25 cellular contexts compared by ENCODE assay signal in the genomic region with DNA sequence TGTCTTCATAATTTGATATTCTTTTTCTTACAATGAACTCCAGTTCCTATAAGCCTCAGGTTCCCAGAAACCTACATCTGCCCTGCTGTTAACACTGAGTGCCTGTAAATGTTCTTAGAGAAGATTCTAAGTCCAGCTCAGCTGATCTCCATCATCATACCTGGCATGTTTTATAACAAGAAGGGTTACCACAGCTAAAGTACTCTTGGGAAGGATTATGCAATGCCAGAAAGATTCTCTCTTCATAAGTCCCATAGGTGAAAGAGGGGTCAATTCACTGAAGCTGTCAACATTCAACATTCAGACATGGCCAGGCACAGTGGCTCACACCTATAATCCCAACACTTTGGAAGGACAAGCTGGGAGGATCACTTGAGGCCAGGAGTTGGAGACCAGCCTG.
"Had no signal": no experiment of that assay in that cellular context is flagged by ENCODE, and none has a peak within 500 bp of the region (broad histone marks: within the 10 kb centered on the region; RNA-seq: fewer than 3 reads in every experiment).

No MANE protein-coding gene starts in this region.

- H3K27ac ChIP-seq: adrenal gland, brain microvascular endothelial cell, epithelial cell of prostate, esophagus squamous epithelium, WERI-Rb-1 had no signal

- H3K4me1 ChIP-seq: adrenal gland, esophagus squamous epithelium had no signal

- ATAC-seq: activated CD4-positive, alpha-beta T cell treated with anti-CD3 and anti-CD28 coated beads for 36 hours; activated CD4-positive, CD25-positive, alpha-beta regulatory T cell treated with anti-CD3 and anti-CD28 coated beads, Interleukin-2, amount 50 U/mL, for 24 hours; activated CD8-positive, alpha-beta memory T cell treated with anti-CD3 and anti-CD28 coated beads, Interleukin-2, amount 10 ng/mL, durations not matched to agents 7 days and 5 days; activated CD8-positive, alpha-beta T cell treated with anti-CD3 and anti-CD28 coated beads, Interleukin-2, amount 10 ng/mL, durations not matched to agents 7 days and 5 days; activated naive CD8-positive, alpha-beta T cell treated with anti-CD3 and anti-CD28 coated beads, Interleukin-2, amount 50 U/mL, for 24 hours; effector memory CD8-positive, alpha-beta T cell; T-cell had no signal

- DNase-seq: activated B cell treated with CpG ODN at 0.5 μM for 24 hours; activated CD4-positive, alpha-beta memory T cell treated with anti-CD3 and anti-CD28 coated beads for 36 hours; activated CD4-positive, alpha-beta T cell treated with anti-CD3 and anti-CD28 coated beads for 36 hours; activated CD4-positive, alpha-beta T cell treated with anti-CD3 and anti-CD28 coated beads, Interleukin-2, amount 10 ng/mL, durations not matched to agents 24 days and 14 days; activated CD8-positive, alpha-beta memory T cell treated with anti-CD3 and anti-CD28 coated beads, Interleukin-2, amount 10 ng/mL, durations not matched to agents 7 days and 5 days; activated CD8-positive, alpha-beta memory T cell treated with anti-CD3 and anti-CD28 coated beads, Interleukin-2, amount 50 U/mL, for 4 hours; activated CD8-positive, alpha-beta T cell treated with anti-CD3 and anti-CD28 coated beads, Interleukin-2, amount 10 ng/mL, durations not matched to agents 7 days and 5 days; activated effector memory CD4-positive, alpha-beta T cell treated with anti-CD3 and anti-CD28 coated beads, Interleukin-2, amount 50 U/mL, for 16 hours; activated naive CD4-positive, alpha-beta T cell treated with anti-CD3 and anti-CD28 coated beads for 36 hours; activated naive CD8-positive, alpha-beta T cell treated with anti-CD3 and anti-CD28 coated beads for 36 hours; activated naive CD8-positive, alpha-beta T cell treated with anti-CD3 and anti-CD28 coated beads, Interleukin-2, amount 50 U/mL, for 24 hours; activated T-cell treated with anti-CD3 and anti-CD28 coated beads, Interleukin-2, amount 50 U/mL, for 1 hour; adrenal gland; brain microvascular endothelial cell; cortex of kidney; dermis blood vessel endothelial cell; effector CD4-positive, alpha-beta T cell; effector memory CD8-positive, alpha-beta T cell; esophagus squamous epithelium; SW 1271; T-cell; T1000; WERI-Rb-1 had no signal

- H3K27me3 ChIP-seq: adrenal gland, brain microvascular endothelial cell, esophagus squamous epithelium had no signal

- H3K9me3 ChIP-seq: adrenal gland, esophagus squamous epithelium had no signal

- H3K4me3 ChIP-seq: adrenal gland, esophagus squamous epithelium had no signal

- H3K36me3 ChIP-seq: adrenal gland, brain microvascular endothelial cell, esophagus squamous epithelium, WERI-Rb-1 had no signal
